Comparison of ENCODE assay signal across 28 cellular contexts in the genomic region with DNA sequence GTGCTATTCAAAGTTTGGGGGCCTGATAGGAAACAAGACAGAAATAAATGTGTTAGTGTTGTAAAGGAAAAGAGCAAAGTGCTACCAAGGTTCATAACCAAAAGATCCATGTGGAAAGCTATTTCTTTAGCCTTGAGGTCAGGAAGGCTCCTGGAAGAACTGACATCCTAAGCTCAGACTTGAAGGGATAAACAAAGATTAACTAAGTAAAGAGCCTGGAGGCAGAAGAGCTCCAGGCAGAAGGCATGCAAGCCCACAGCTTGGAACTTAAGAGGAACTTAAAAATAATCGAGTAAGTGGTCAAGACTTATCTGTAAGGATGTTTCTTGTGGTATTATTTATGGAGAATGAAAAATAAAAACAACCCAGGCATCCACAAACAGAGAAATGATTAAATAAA.
"Had no signal": no experiment of that assay in that cellular context is flagged by ENCODE, and none has a peak within 500 bp of the region (broad histone marks: within the 10 kb centered on the region; RNA-seq: fewer than 3 reads in every experiment).

No MANE protein-coding gene starts in this region.

- H3K27me3 Mint-ChIP-seq: stimulated activated memory B cell treated with anti-CD40 and anti-IgM and Interleukin-4, amounts not matched to agents 10 μg/mL and 1 μg/mL and 100 μg/mL, for 72 hours; type B pancreatic cell had no signal

- H3K9me3 Mint-ChIP-seq: dendritic cell treated with granulocyte-macrophage colony-stimulating factor and Interleukin-4, amounts not matched to agents 40 ng/mL and 50 ng/mL, for 4 days; endodermal cell; nephron progenitor cell; stimulated activated memory B cell treated with anti-CD40 and anti-IgM and Interleukin-4, amounts not matched to agents 10 μg/mL and 1 μg/mL and 100 μg/mL, for 72 hours; type B pancreatic cell had no signal

- H3K27me3 ChIP-seq: colonic mucosa, gastrocnemius medialis, left lung, ovary, sigmoid colon, spleen, testis, tibial artery had no signal

- H3K4me1 ChIP-seq: colonic mucosa, esophagus squamous epithelium, gastrocnemius medialis, left lung, psoas muscle, sigmoid colon, testis, tibial artery had no signal

- H3K27ac ChIP-seq: colonic mucosa, epithelial cell of prostate, esophagus squamous epithelium, gastrocnemius medialis, left lung, ovary, psoas muscle, sigmoid colon, spleen, testis, tibial artery had no signal

- H3K36me3 Mint-ChIP-seq: naive thymus-derived CD4-positive, alpha-beta T cell; stimulated activated memory B cell treated with anti-CD40 and anti-IgM and Interleukin-4, amounts not matched to agents 10 μg/mL and 1 μg/mL and 100 μg/mL, for 72 hours; type B pancreatic cell had no signal

- H3K27ac Mint-ChIP-seq: dendritic cell treated with granulocyte-macrophage colony-stimulating factor and Interleukin-4, amounts not matched to agents 40 ng/mL and 50 ng/mL, for 4 days; endodermal cell; naive thymus-derived CD4-positive, alpha-beta T cell; nephron progenitor cell; stimulated activated memory B cell treated with anti-CD40 and anti-IgM and Interleukin-4, amounts not matched to agents 10 μg/mL and 1 μg/mL and 100 μg/mL, for 72 hours; type B pancreatic cell had no signal

- H3K4me1 Mint-ChIP-seq: naive thymus-derived CD4-positive, alpha-beta T cell had no signal

- H3K4me3 ChIP-seq: colonic mucosa, esophagus squamous epithelium, gastrocnemius medialis, left lung, ovary, psoas muscle, sigmoid colon, spleen, testis, tibial artery had no signal

- DNase-seq: colonic mucosa; effector CD8-positive, alpha-beta T cell; endodermal cell; esophagus squamous epithelium; gastrocnemius medialis; head of caudate nucleus; left cardiac atrium; left lung; mesenchymal stem cell; midbrain; naive thymus-derived CD4-positive, alpha-beta T cell; nephron progenitor cell; occipital lobe; ovary; posterior cingulate gyrus; psoas muscle; right cardiac atrium; sigmoid colon; spleen; stimulated activated CD4-positive, alpha-beta T cell treated with anti-CD3 and anti-CD28 coated beads, Interleukin-4, amount 100 ng/mL, for 4 hours; stimulated activated naive CD8-positive, alpha-beta T cell treated with anti-CD3 and anti-CD28 coated beads, Interleukin-15, Interleukin-2, amounts not matched to agents 100 U/mL and 50 U/mL, for 24 hours; substantia nigra; testis; tibial artery had no signal

- H3K9me3 ChIP-seq: colonic mucosa, esophagus squamous epithelium, gastrocnemius medialis, left lung, ovary, psoas muscle, spleen, testis, tibial artery had no signal

- H3K4me3 Mint-ChIP-seq: dendritic cell treated with granulocyte-macrophage colony-stimulating factor and Interleukin-4, amounts not matched to agents 40 ng/mL and 50 ng/mL, for 4 days; endodermal cell; naive thymus-derived CD4-positive, alpha-beta T cell; nephron progenitor cell; stimulated activated memory B cell treated with anti-CD40 and anti-IgM and Interleukin-4, amounts not matched to agents 10 μg/mL and 1 μg/mL and 100 μg/mL, for 72 hours; type B pancreatic cell had no signal

- H3K36me3 ChIP-seq: colonic mucosa, esophagus squamous epithelium, gastrocnemius medialis, left lung, ovary, sigmoid colon, spleen, tibial artery had no signal
